28 cellular contexts compared by ENCODE assay signal in the genomic region with DNA sequence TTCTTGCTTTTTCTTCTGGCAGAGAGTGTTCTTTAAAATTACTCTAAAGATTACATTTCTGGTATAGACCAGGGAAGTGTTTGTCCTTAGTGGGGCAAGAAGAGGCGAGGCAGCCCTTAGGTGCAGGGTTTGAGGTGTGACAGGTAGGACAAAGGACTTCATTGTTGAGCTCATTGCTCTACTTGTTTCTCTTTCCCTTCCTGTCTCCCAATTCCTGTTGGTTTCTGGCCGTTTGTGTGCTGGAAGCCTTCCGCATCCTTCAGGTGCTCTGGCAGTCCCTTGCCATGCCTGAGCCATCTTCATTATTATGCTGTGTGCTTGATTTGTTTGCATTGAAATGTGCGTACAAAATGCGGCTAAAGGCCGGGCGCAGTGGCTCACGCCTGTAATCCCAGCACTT.
DNase-seq lines count a peak whose midpoint lies in the region; ATAC-seq, FAIRE-seq and TF ChIP-seq lines count a peak whose summit lies in the region.
"Had no signal": no experiment of that assay in that cellular context is flagged by ENCODE, and none has a peak within 500 bp of the region (broad histone marks: within the 10 kb centered on the region; RNA-seq: fewer than 3 reads in every experiment).

No MANE protein-coding gene starts in this region.

- peak; percentile 46 for DNase-seq in HepG2 (ENCODE audit: low spot score)
- no peak for DNase-seq in right lobe of liver
- DNase-seq in cerebellum (ENCODE audit: low spot score) = no peak
- no peak for DNase-seq in COLO668 (lab: John Stamatoyannopoulos, UW; ENCODE audit: unreplicated experiment)
- DNase-seq: activated CD4-positive, alpha-beta T cell treated with anti-CD3 and anti-CD28 coated beads, Interleukin-2, amount 50 U/mL, for 4 hours; activated CD8-positive, alpha-beta memory T cell treated with anti-CD3 and anti-CD28 coated beads, Interleukin-2, amount 10 ng/mL, durations not matched to agents 7 days and 5 days; activated naive CD4-positive, alpha-beta T cell treated with Interleukin-2 at 50 U/mL for 16 hours; activated T-cell treated with anti-CD3 and anti-CD28 coated beads, Interleukin-2, amount 50 U/mL, for 48 hours; caudate nucleus; DND-41; GM23248; hypothalamus; left cardiac atrium; NCI-H1417; NCI-H2029 treated with DMSO at 0.1 percent for 48 hours; SHP77 treated with DMSO at 0.1 percent for 48 hours; stimulated activated naive CD4-positive, alpha-beta T cell; uterus had no signal

- TF ChIP-seq CTCF in HepG2 (CRISPR knock-in tag; IDR thresholded peaks at IDR 0.05) (no peak), right lobe of liver (IDR thresholded peaks at IDR 0.05) (no peak)

- POLR2A ChIA-PET in HepG2 (lab: Yijun Ruan, JAX) = interaction anchor here (1.0 to 2.6 kb wide), 2 partner anchors 15 to 21 kb away, joined by 3 to 15 read pairs; no protein-coding TSS in a partner anchor

- in situ Hi-C loops in HepG2 (cut with HindIII; ENCODE audit: extremely low pct_ligation_motif_present, low pct_unique_long_range_greater_than_20kb) = loop anchor here (25.0 kb wide), 1 partner anchor 169 kb away; no protein-coding TSS in a partner anchor

- CTCF ChIA-PET in HepG2 (lab: Yijun Ruan, JAX; ENCODE audit: low intra/inter-chr PET ratio, low total read pairs) = no interaction called here

- H3K4me1 ChIP-seq in HepG2 (ENCODE audit: insufficient read depth, low read length) (peaks cover 66% of the 10 kb centered on the region), right lobe of liver (peaks cover 0 to 16% (median 6%) of the 10 kb centered on the region in 4 donors), duodenal mucosa (ENCODE audit: control insufficient read depth in 1 of 2, insufficient read depth in 2 of 2, low read length in 2 of 2) (peaks cover 42 to 48% of the 10 kb centered on the region in 2 donors), muscle layer of duodenum (ENCODE audit: control insufficient read depth in 1 of 2, insufficient read depth in 2 of 2, low read length in 2 of 2) (peaks cover 11% of the 10 kb centered on the region in 2 donors)
- H3K4me1 ChIP-seq: uterus had no signal

- peaks cover 27% of the 10 kb centered on the region for H3K79me2 ChIP-seq in HepG2 (ENCODE audit: insufficient read depth, low read length)

- TF ChIP-seq EP300 in HepG2 (IDR thresholded peaks at IDR 0.05; ENCODE audit: low read depth in 2 of 2, low read length in 2 of 2) (no peak), HepG2 (CRISPR knock-in tag; IDR thresholded peaks at IDR 0.05; ENCODE audit: borderline replicate concordance) (no peak)

- H3K27ac ChIP-seq in HepG2 (ENCODE audit: extremely low read length, insufficient read depth, low read length) = peak overlapping the region; percentile 4
- H3K27ac ChIP-seq in right lobe of liver = no peak overlapping the region
- H3K27ac ChIP-seq in duodenal mucosa (ENCODE audit: low read depth, low read length) = peak overlapping the region; percentile 58
- H3K27ac ChIP-seq in muscle layer of duodenum (ENCODE audit: low read length) = peak overlapping the region; percentile 61
- H3K27ac ChIP-seq: GM23248, KMS-11, uterus had no signal

- no peak for FAIRE-seq in HepG2 (lab: Jason Lieb, UNC)
- FAIRE-seq: A204.1, D721Med, frontal cortex, RCC 7860 had no signal

- TF ChIP-seq POLR2A in HepG2 (IDR thresholded peaks at IDR 0.05; ENCODE audit: insufficient read depth in 1 of 2, low read depth in 2 of 2, low read length in 2 of 2) (no peak), right lobe of liver (IDR thresholded peaks at IDR 0.05) (no peak)

- ATAC-seq in HepG2 (no peak), right lobe of liver (no peak), HG03280 (IDR thresholded peaks at IDR 0.05; ENCODE audit: unreplicated experiment) (no peak), HG03095 (IDR thresholded peaks at IDR 0.05; ENCODE audit: unreplicated experiment) (no peak)
- ATAC-seq: activated CD4-positive, CD25-positive, alpha-beta regulatory T cell treated with anti-CD3 and anti-CD28 coated beads, Interleukin-2, amount 50 U/mL, for 24 hours; activated CD8-positive, alpha-beta memory T cell treated with anti-CD3 and anti-CD28 coated beads, Interleukin-2, amount 10 ng/mL, durations not matched to agents 7 days and 5 days; left cardiac atrium had no signal

- no TSS peak for BruUV-seq in HepG2 (replicated peaks; lab: Mats Ljungman, UMichigan)

- H3K9me3 ChIP-seq in HepG2 (ENCODE audit: low read length) (no peaks in the 10 kb centered on the region), right lobe of liver (no peaks in the 10 kb centered on the region), duodenal mucosa (ENCODE audit: control insufficient read depth in 1 of 2, low read length in 2 of 2) (no peaks in the 10 kb centered on the region), muscle layer of duodenum (ENCODE audit: control insufficient read depth in 1 of 2, low read length in 2 of 2) (no peaks in the 10 kb centered on the region)
- H3K9me3 ChIP-seq: uterus had no signal

- intact Hi-C loops in HepG2 (cut with micrococcal nuclease; ENCODE audit: unreplicated experiment) = no loop called here
- intact Hi-C loops in right lobe of liver (cut with DNase I) = no loop called here

- no peak for TF ChIP-seq RAD21 in HepG2 (CRISPR knock-in tag; IDR thresholded peaks at IDR 0.05)

- H3K27me3 ChIP-seq in HepG2 (ENCODE audit: control insufficient read depth in 1 of 2, insufficient read depth in 2 of 2, low read length in 2 of 2) (no peaks in the 10 kb centered on the region), right lobe of liver (no peaks in the 10 kb centered on the region), duodenal mucosa (ENCODE audit: control insufficient read depth in 1 of 2, insufficient read depth in 2 of 2, low read length in 2 of 2) (no peaks in the 10 kb centered on the region), muscle layer of duodenum (ENCODE audit: low read depth, low read length) (no peaks in the 10 kb centered on the region)
- H3K27me3 ChIP-seq: uterus had no signal

- H4K20me1 ChIP-seq in HepG2 (ENCODE audit: insufficient read depth, low read length) = peaks cover 11% of the 10 kb centered on the region; the same call in 1 of the 2 replicates

- no peak overlapping the region for H3K9ac ChIP-seq in HepG2 (ENCODE audit: insufficient read depth, low read depth, low read length)
- H3K9ac ChIP-seq in duodenal mucosa (ENCODE audit: low read depth in 1 of 2, low read length in 2 of 2) = peak overlapping the region; percentile 17 to 20
- H3K9ac ChIP-seq: GM23248, KMS-11 had no signal

- H3K36me3 ChIP-seq in HepG2 (replicated peaks in 1 of 2; ENCODE audit: control insufficient read depth in 1 of 2, insufficient read depth in 2 of 2, low read length in 2 of 2) (peaks cover 14 to 31% of the 10 kb centered on the region in 2 experiments), right lobe of liver (peaks cover 0 to 4% (median 1%) of the 10 kb centered on the region in 4 donors), duodenal mucosa (ENCODE audit: control insufficient read depth in 1 of 2, insufficient read depth in 2 of 2, low read length in 2 of 2) (peaks cover 5 to 19% of the 10 kb centered on the region in 2 donors), muscle layer of duodenum (ENCODE audit: control insufficient read depth in 1 of 2, insufficient read depth in 2 of 2, low read length in 2 of 2) (peaks cover 5 to 9% of the 10 kb centered on the region in 2 donors)
- H3K36me3 ChIP-seq: uterus had no signal

- 84% methylated on average over 8 of the region's 8 CpGs for WGBS in HepG2 (ENCODE audit: low lambda C conversion rate)
- 97% methylated on average over 3 of the region's 8 CpGs for WGBS in right lobe of liver (ENCODE audit: insufficient coverage, low coverage, low lambda C conversion rate, missing lambda C conversion rate)

- H3K4me2 ChIP-seq in HepG2 (ENCODE audit: low read depth, low read length) = no peak overlapping the region
- H3K4me2 ChIP-seq: KMS-11 had no signal

- no peak overlapping the region for H2AFZ ChIP-seq in HepG2 (ENCODE audit: low read length)
- H2AFZ ChIP-seq: GM23248 had no signal

- H3K4me3 ChIP-seq in HepG2 (replicated peaks in 1 of 3; ENCODE audit: insufficient read depth in 1 of 3, low read depth in 2 of 3, low read length in 3 of 3) (no peak overlapping the region), right lobe of liver (no peak overlapping the region), duodenal mucosa (ENCODE audit: low read depth in 1 of 2, low read length in 2 of 2) (no peak overlapping the region), muscle layer of duodenum (ENCODE audit: low read depth in 1 of 2, low read length in 2 of 2) (no peak overlapping the region)
- H3K4me3 ChIP-seq: GM23248, uterus had no signal

TF ChIP-seq in HepG2, 621 proteins besides CTCF, POLR2A, EP300 and RAD21:
- TF ChIP-seq SOX13 (IDR thresholded peaks at IDR 0.05) (no peak), SOX13 (CRISPR knock-in tag; conservative IDR thresholded peaks at IDR 0.05 in 1 of 2, IDR thresholded peaks at IDR 0.05 in 1 of 2) (peak in 1 of 2 experiments; percentile 42; a peak in 1 of 4 replicates), PAF1 (CRISPR knock-in tag; IDR thresholded peaks at IDR 0.05) (no peak), SOX6 (IDR thresholded peaks at IDR 0.05) (no peak), SOX6 (CRISPR knock-in tag; IDR thresholded peaks at IDR 0.05) (0 out of 2 replicates have a peak, but pooled peaks have one; percentile 14)

Comparison
In these comparisons a context has a peak if more than half of its experiments do, and no peak if none do; other contexts are left out.
1. H3K27ac ChIP-seq: peak in HepG2 (single experiment), duodenal mucosa (single experiment) and muscle layer of duodenum (single experiment); none in right lobe of liver (0 of 3).